18 cellular contexts compared by ENCODE assay signal in genomic region chr4:176653406-176654220, GRCh38.
"Had no signal": no experiment of that assay in that cellular context is flagged by ENCODE, and none has a peak within 500 bp of the region (broad histone marks: within the 10 kb centered on the region; RNA-seq: fewer than 3 reads in every experiment).

No MANE protein-coding gene starts in this region.

- H3K9me3 Mint-ChIP-seq: mesothelial cell of epicardium; neural crest cell; stimulated activated naive CD8-positive, alpha-beta T cell treated with anti-CD3 and anti-CD28 coated beads, Interleukin-15, amount 100 ng/mL, for 72 hours had no signal

- H3K27me3 ChIP-seq: cardiac muscle cell, gastroesophageal sphincter, upper lobe of left lung had no signal

- H3K4me1 ChIP-seq: gastroesophageal sphincter, lower lobe of right lung, prostate gland, upper lobe of left lung had no signal

- H3K36me3 Mint-ChIP-seq: activated naive CD8-positive, alpha-beta T cell treated with anti-CD3 and anti-CD28 coated beads, Interleukin-2, amount 10 ng/mL, durations not matched to agents 7 days and 5 days; mesothelial cell of epicardium had no signal

- H3K27ac Mint-ChIP-seq: activated CD4-positive, alpha-beta T cell treated with anti-CD3 and anti-CD28 coated beads, Interleukin-2, amount 10 ng/mL, durations not matched to agents 7 days and 5 days; activated naive CD8-positive, alpha-beta T cell treated with anti-CD3 and anti-CD28 coated beads, Interleukin-2, amount 10 ng/mL, durations not matched to agents 7 days and 5 days; mesothelial cell of epicardium had no signal

- DNase-seq: activated CD4-positive, alpha-beta T cell treated with anti-CD3 and anti-CD28 coated beads, Interleukin-2, amount 10 ng/mL, durations not matched to agents 7 days and 5 days; activated CD4-positive, CD25-positive, alpha-beta regulatory T cell; activated CD8-positive, alpha-beta memory T cell treated with anti-CD3 and anti-CD28 coated beads for 24 hours; activated naive CD4-positive, alpha-beta T cell; activated naive CD8-positive, alpha-beta T cell treated with anti-CD3 and anti-CD28 coated beads, Interleukin-2, amount 10 ng/mL, durations not matched to agents 7 days and 5 days; aorta; left colon; lower lobe of right lung; right cardiac atrium; stimulated activated naive CD8-positive, alpha-beta T cell treated with anti-CD3 and anti-CD28 coated beads, Interleukin-15, amount 100 ng/mL, for 72 hours; SW 1271; upper lobe of left lung had no signal

- H3K27me3 Mint-ChIP-seq: activated CD4-positive, alpha-beta T cell treated with anti-CD3 and anti-CD28 coated beads, Interleukin-2, amount 10 ng/mL, durations not matched to agents 7 days and 5 days; activated naive CD8-positive, alpha-beta T cell treated with anti-CD3 and anti-CD28 coated beads, Interleukin-2, amount 10 ng/mL, durations not matched to agents 7 days and 5 days; stimulated activated naive CD8-positive, alpha-beta T cell treated with anti-CD3 and anti-CD28 coated beads, Interleukin-15, amount 100 ng/mL, for 72 hours had no signal

- H3K4me3 Mint-ChIP-seq: activated CD4-positive, alpha-beta T cell treated with anti-CD3 and anti-CD28 coated beads, Interleukin-2, amount 10 ng/mL, durations not matched to agents 7 days and 5 days; activated naive CD8-positive, alpha-beta T cell treated with anti-CD3 and anti-CD28 coated beads, Interleukin-2, amount 10 ng/mL, durations not matched to agents 7 days and 5 days; mesothelial cell of epicardium; neural crest cell; stimulated activated naive CD8-positive, alpha-beta T cell treated with anti-CD3 and anti-CD28 coated beads, Interleukin-15, amount 100 ng/mL, for 72 hours had no signal

- H3K4me1 Mint-ChIP-seq: activated CD4-positive, alpha-beta T cell treated with anti-CD3 and anti-CD28 coated beads, Interleukin-2, amount 10 ng/mL, durations not matched to agents 7 days and 5 days; activated naive CD8-positive, alpha-beta T cell treated with anti-CD3 and anti-CD28 coated beads, Interleukin-2, amount 10 ng/mL, durations not matched to agents 7 days and 5 days; mesothelial cell of epicardium; neural crest cell; stimulated activated naive CD8-positive, alpha-beta T cell treated with anti-CD3 and anti-CD28 coated beads, Interleukin-15, amount 100 ng/mL, for 72 hours had no signal

- H3K27ac ChIP-seq: cardiac muscle cell, gastroesophageal sphincter, lower lobe of right lung, prostate gland, upper lobe of left lung had no signal

- ATAC-seq: esophagus mucosa; gastroesophageal sphincter; left colon; lower lobe of right lung; right cardiac atrium; stimulated activated naive CD8-positive, alpha-beta T cell treated with anti-CD3 and anti-CD28 coated beads, Interleukin-15, amount 100 ng/mL, for 72 hours had no signal
